15 cellular contexts compared by ENCODE assay signal in the genomic region with DNA sequence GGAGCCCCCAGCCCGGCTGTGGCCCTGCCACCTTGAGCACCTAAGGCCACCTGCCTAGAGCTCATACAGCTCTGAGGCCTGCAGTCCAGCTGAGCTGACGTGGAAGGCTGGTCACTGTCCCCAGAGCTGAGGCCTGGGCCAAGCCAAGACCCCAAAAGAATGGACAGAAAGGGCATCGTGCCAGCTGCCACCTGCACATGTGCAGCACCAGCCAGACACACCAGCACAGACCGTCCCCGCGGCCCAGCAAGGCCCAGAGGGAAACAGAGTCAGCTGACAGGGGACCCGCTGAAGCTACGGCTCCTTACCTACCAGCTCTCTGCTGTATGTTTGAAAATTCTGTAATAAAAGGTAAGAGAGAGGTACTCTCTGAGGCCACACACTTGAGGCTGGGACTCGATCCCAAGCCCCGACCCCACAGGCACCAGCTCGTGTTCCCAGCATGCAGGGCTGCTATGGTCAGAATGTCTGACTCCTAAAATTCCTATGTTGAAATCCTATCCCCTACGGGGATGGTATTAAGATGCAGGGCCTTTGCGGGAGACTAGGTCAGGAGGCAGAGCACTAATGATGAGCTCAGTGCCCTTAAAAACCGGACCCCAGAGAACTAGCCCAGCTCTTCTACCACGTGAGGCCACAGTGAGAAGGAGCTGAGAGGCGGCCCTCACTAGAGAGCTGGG. TPM values are rescaled to one million over a fixed set of nuclear protein-coding genes. Genes with fewer than 3 reads are reported as not detected.
DNase-seq lines count a peak whose midpoint lies in the region; TF ChIP-seq lines count a peak whose summit lies in the region.
"Had no signal": no experiment of that assay in that cellular context is flagged by ENCODE, and none has a peak within 500 bp of the region (broad histone marks: within the 10 kb centered on the region; RNA-seq: fewer than 3 reads in every experiment).

No MANE protein-coding gene starts in this region.

- intact Hi-C loops in sigmoid colon (cut with DNase I) (no loop called here), Calu3 (cut with micrococcal nuclease; ENCODE audit: unreplicated experiment) (no loop called here)

- H3K36me3 ChIP-seq in BJ (ENCODE audit: control insufficient read depth, insufficient read depth, low read length) = peaks cover 1% of the 10 kb centered on the region; the same call in 1 of the 2 replicates
- 0 out of 2 replicates have a peak, but pooled peaks cover 4% of the 10 kb centered on the region for H3K36me3 ChIP-seq in SJCRH30
- no peaks in the 10 kb centered on the region for H3K36me3 ChIP-seq in osteoblast (ENCODE audit: insufficient read depth, low read length)
- peaks cover 0 to 9% (median 0%) of the 10 kb centered on the region in 4 donors for H3K36me3 ChIP-seq in sigmoid colon

- peaks cover 9% of the 10 kb centered on the region for H3K4me1 Mint-ChIP-seq in Calu3 (ENCODE audit: low read depth, unreplicated experiment)

- no TSS peak for BruUV-seq in Calu3 (replicated peaks; lab: Mats Ljungman, UMichigan)

- H3K4me1 ChIP-seq in SJCRH30 (peaks cover 7% of the 10 kb centered on the region), osteoblast (ENCODE audit: insufficient read depth, low read length) (peaks cover 5% of the 10 kb centered on the region), sigmoid colon (no peaks in the 10 kb centered on the region)
- H3K4me1 ChIP-seq: foreskin keratinocyte, Peyer's patch had no signal

- H3K79me2 ChIP-seq in osteoblast (ENCODE audit: insufficient read depth, low read length) = peaks cover 36% of the 10 kb centered on the region

- POLR2A ChIA-PET in BJ (lab: Charles Lee) = no interaction called here

- no peaks in the 10 kb centered on the region for H3K9me3 Mint-ChIP-seq in Calu3 (ENCODE audit: low read depth, unreplicated experiment)
- H3K9me3 Mint-ChIP-seq: CD8-positive, alpha-beta memory T cell had no signal

- H3K27ac ChIP-seq in SJCRH30 (no peak overlapping the region), osteoblast (ENCODE audit: low read depth, low read length) (no peak overlapping the region), sigmoid colon (no peak overlapping the region)
- H3K27ac ChIP-seq: foreskin keratinocyte, Peyer's patch had no signal

- no peak for TF ChIP-seq POLR2A in sigmoid colon (IDR thresholded peaks at IDR 0.05)

- H3K36me3 Mint-ChIP-seq in Calu3 (ENCODE audit: insufficient read depth, unreplicated experiment) = peaks cover 6% of the 10 kb centered on the region

- no peak overlapping the region for H2AFZ ChIP-seq in osteoblast (ENCODE audit: low read length)

- DNase-seq in BJ (ENCODE audit: low read depth) (peak; percentile 27), SJCRH30 (peak; percentile 53 to 56), fibroblast of peridontal ligament (ENCODE audit: extremely low read depth) (peak; percentile 91), osteoblast (ENCODE audit: insufficient read length, low spot score, missing footprints) (peak; percentile 98), NK-92 (lab: John Stamatoyannopoulos, UW; ENCODE audit: unreplicated experiment) (no peak), sigmoid colon (no peak), Calu3 (no peak)
- DNase-seq in activated CD4-positive, alpha-beta T cell treated with anti-CD3 and anti-CD28 coated beads, Interleukin-2, amount 50 U/mL, for 1 hour = no peak
- DNase-seq: activated T-cell treated with anti-CD3 and anti-CD28 coated beads, Interleukin-2, amount 50 U/mL, for 1 hour; body of pancreas; CD8-positive, alpha-beta memory T cell; foreskin keratinocyte; left colon; NCI-H2171; Peyer's patch had no signal

- no peaks in the 10 kb centered on the region for H3K27me3 Mint-ChIP-seq in Calu3 (ENCODE audit: unreplicated experiment)
- H3K27me3 Mint-ChIP-seq: CD8-positive, alpha-beta memory T cell had no signal

- no peaks in the 10 kb centered on the region for H3K9me3 ChIP-seq in SJCRH30 (replicated peaks)
- no peaks in the 10 kb centered on the region for H3K9me3 ChIP-seq in osteoblast (ENCODE audit: low read depth, low read length)
- H3K9me3 ChIP-seq in sigmoid colon = no peaks in the 10 kb centered on the region
- H3K9me3 ChIP-seq: body of pancreas, Peyer's patch had no signal

- no peaks in the 10 kb centered on the region for H3K27me3 ChIP-seq in BJ (ENCODE audit: control insufficient read depth, insufficient read depth, low read length)
- H3K27me3 ChIP-seq in SJCRH30 = no peaks in the 10 kb centered on the region
- no peaks in the 10 kb centered on the region for H3K27me3 ChIP-seq in osteoblast (ENCODE audit: insufficient read depth, low read length)
- H3K27me3 ChIP-seq in sigmoid colon = no peaks in the 10 kb centered on the region
- H3K27me3 ChIP-seq: body of pancreas, foreskin keratinocyte, Peyer's patch had no signal

- no peak overlapping the region for H3K27ac Mint-ChIP-seq in Calu3 (ENCODE audit: unreplicated experiment)

- TF ChIP-seq EP300 in sigmoid colon (IDR thresholded peaks at IDR 0.05) = no peak

- WGBS in sigmoid colon, 2 donors = 91 to 94% methylated on average over 16 of the region's 16 CpGs

- H3K4me2 ChIP-seq in osteoblast (ENCODE audit: insufficient read depth, low read length) = no peak overlapping the region

- peaks cover 28% of the 10 kb centered on the region for H4K20me1 ChIP-seq in osteoblast (ENCODE audit: insufficient read depth, low read length)

- CTCF ChIA-PET in BJ (lab: Yijun Ruan, JAX) = interaction anchor here (0.7 kb wide), 1 partner anchor 188 kb away, joined by 3 read pairs; no protein-coding TSS in a partner anchor
- CTCF ChIA-PET in Calu3 (lab: Charles Lee) = no interaction called here

- H3K4me3 Mint-ChIP-seq in Calu3 (ENCODE audit: low read depth, unreplicated experiment) = no peak overlapping the region

- TF ChIP-seq CTCF in BJ (IDR thresholded peaks at IDR 0.05; ENCODE audit: insufficient read depth, low read depth, low read length) (no peak), osteoblast (IDR thresholded peaks at IDR 0.05; ENCODE audit: extremely low read depth, low read depth, low read length) (no peak), sigmoid colon (IDR thresholded peaks at IDR 0.05) (no peak), Calu3 (IDR thresholded peaks at IDR 0.05; ENCODE audit: unreplicated experiment) (no peak)

- H3K4me3 ChIP-seq in BJ (ENCODE audit: low read depth, low read length) = no peak overlapping the region
- no peak overlapping the region for H3K4me3 ChIP-seq in SJCRH30
- no peak overlapping the region for H3K4me3 ChIP-seq in osteoblast (ENCODE audit: insufficient read depth, low read length)
- no peak overlapping the region for H3K4me3 ChIP-seq in sigmoid colon
- H3K4me3 ChIP-seq: body of pancreas, Peyer's patch had no signal

RNA-seq across cellular contexts. Expression of a gene that starts 25.4 kb away (rescaled TPM):
- polyA plus RNA-seq in BJ (2011; rRNA removed) = 5.8 and 8.2 TPM in 2 replicates
- polyA minus RNA-seq in BJ (2011; rRNA and poly(A)+ RNA removed) = 11.9 and 13.1 TPM in 2 replicates
- total RNA-seq in SJCRH30 (2014; rRNA removed; shearing (Covaris generic)) = 29.3 and 31.4 TPM in 2 replicates
- 33.6 and 34.4 TPM in 2 replicates for total RNA-seq in osteoblast
- total RNA-seq in sigmoid colon = 10 to 100 TPM; 19.3 to 39.2 (median 28.5) TPM
- 10 to 100 TPM in 2 of 3 donors, 1 to 10 TPM in 1; 9.0 to 23.7 (median 12.6) TPM for polyA plus RNA-seq in sigmoid colon
- 38.4 and 43.7 TPM in 2 replicates for total RNA-seq in Calu3 (2022)

RNA-seq across cellular contexts. Expression of a gene that starts 27.1 kb away (rescaled TPM):
- polyA plus RNA-seq in BJ (2011; rRNA removed) (32.6 and 41.9 TPM in 2 replicates), sigmoid colon (10 to 100 TPM; 39.8 to 63.7 (median 51.1) TPM)
- 25.0 and 32.9 TPM in 2 replicates for polyA minus RNA-seq in BJ (2011; rRNA and poly(A)+ RNA removed)
- not detected in 2 replicates for total RNA-seq in SJCRH30 (2014; rRNA removed; shearing (Covaris generic))
- total RNA-seq in osteoblast (54.3 and 60.1 TPM in 2 replicates), sigmoid colon (10 to 100 TPM; 31.3 to 46.7 (median 37.1) TPM), Calu3 (2022) (29.7 and 30.1 TPM in 2 replicates)

RNA-seq across cellular contexts. Expression of a gene that starts 39.1 kb away (rescaled TPM):
- polyA plus RNA-seq in BJ (2011; rRNA removed) = 13.4 and 21.4 TPM in 2 replicates
- 15.0 and 15.6 TPM in 2 replicates for polyA minus RNA-seq in BJ (2011; rRNA and poly(A)+ RNA removed)
- total RNA-seq in SJCRH30 (2014; rRNA removed; shearing (Covaris generic)) = 33.4 and 43.4 TPM in 2 replicates
- 81.1 and 81.3 TPM in 2 replicates for total RNA-seq in osteoblast
- 10 to 100 TPM; 38.7 to 90.6 (median 47.4) TPM for total RNA-seq in sigmoid colon
- polyA plus RNA-seq in sigmoid colon = 10 to 100 TPM; 19.8 to 49.6 (median 21.3) TPM
- total RNA-seq in Calu3 (2022) = 71.8 and 77.3 TPM in 2 replicates

Comparison
In these comparisons a context has a peak if more than half of its experiments do, and no peak if none do; other contexts are left out.
1. DNase-seq: peak in BJ (single experiment), SJCRH30 (2 of 2), fibroblast of peridontal ligament (single experiment) and osteoblast (single experiment); none in NK-92 (single experiment), sigmoid colon (single experiment), activated CD4-positive, alpha-beta T cell treated with anti-CD3 and anti-CD28 coated beads, Interleukin-2, amount 50 U/mL, for 1 hour (single experiment) and Calu3 (single experiment).
2. RNA of a gene that starts 27.1 kb away (total RNA-seq): 54.3 to 60.1 TPM in osteoblast, 31.3 to 46.7 TPM in sigmoid colon and 29.7 to 30.1 TPM in Calu3; not detected in SJCRH30; every median in the first group is over 10 times any median in the second.